8 cellular contexts compared by ENCODE assay signal in genomic region chr9:33158555-33159057, GRCh38. TPM values are rescaled to one million over a fixed set of nuclear protein-coding genes. Genes with fewer than 3 reads are reported as not detected.
A peak's percentile ranks its signal among the peaks of the same experiment; 100 is the strongest.
DNase-seq lines count a peak whose midpoint lies in the region; ATAC-seq and TF ChIP-seq lines count a peak whose summit lies in the region.

No MANE protein-coding gene starts in this region.

- no peaks in the 10 kb centered on the region for H3K9me3 ChIP-seq in left ventricle myocardium inferior (replicated peaks)

- peak overlapping the region; percentile 99 for H3K27ac ChIP-seq in left ventricle myocardium inferior (replicated peaks)

- H3K4me3 ChIP-seq in left ventricle myocardium inferior, result peak overlapping the region; percentile 38

- peaks cover 93% of the 10 kb centered on the region for H3K4me1 Mint-ChIP-seq in activated CD8-positive, alpha-beta T cell treated with anti-CD3 and anti-CD28 coated beads, Interleukin-2, amount 10 ng/mL, durations not matched to agents 7 days and 5 days (ENCODE audit: low read depth)
- peaks cover 81% of the 10 kb centered on the region for H3K4me1 Mint-ChIP-seq in mesothelial cell of epicardium

- CTCF ChIA-PET in activated CD8-positive, alpha-beta T cell treated with anti-CD3 and anti-CD28 coated beads, Interleukin-2, amount 10 ng/mL, durations not matched to agents 7 days and 5 days (lab: Charles Lee), result interaction anchor here (0.7 to 1.8 kb wide), 6 partner anchors 10 to 68 kb away, joined by 3 to 5 read pairs (median 3); no protein-coding TSS in a partner anchor

- no peaks in the 10 kb centered on the region for H3K36me3 ChIP-seq in left ventricle myocardium inferior

- H3K4me1 ChIP-seq in left ventricle myocardium inferior, result peaks cover 97% of the 10 kb centered on the region

- H3K27ac Mint-ChIP-seq in activated CD8-positive, alpha-beta T cell treated with anti-CD3 and anti-CD28 coated beads, Interleukin-2, amount 10 ng/mL, durations not matched to agents 7 days and 5 days, result peak overlapping the region; percentile 93
- peak overlapping the region; percentile 98 for H3K27ac Mint-ChIP-seq in mesothelial cell of epicardium

- no peaks in the 10 kb centered on the region for H3K27me3 ChIP-seq in left ventricle myocardium inferior (ENCODE audit: low read depth)

- no peak for DNase-seq in left ventricle myocardium inferior
- no peak for DNase-seq in left cardiac atrium
- DNase-seq in activated CD8-positive, alpha-beta T cell treated with anti-CD3 and anti-CD28 coated beads, Interleukin-2, amount 10 ng/mL, durations not matched to agents 7 days and 5 days, result no peak
- DNase-seq in mesothelial cell of epicardium (ENCODE audit: low spot score in 2 of 2, unreplicated experiment in 2 of 2), result peak in 1 of 2 experiments; percentile 20
- DNase-seq in NCI-H1105 (lab: John Stamatoyannopoulos, UW), result no peak
- no peak for DNase-seq in cortex of kidney (lab: John Stamatoyannopoulos, UW)
- no peak for DNase-seq in KBM-7

- intact Hi-C loops in left ventricle myocardium inferior (cut with micrococcal nuclease) (no loop called here), left cardiac atrium (cut with DNase I) (no loop called here)

- peak overlapping the region; percentile 66 for H3K4me3 Mint-ChIP-seq in activated CD8-positive, alpha-beta T cell treated with anti-CD3 and anti-CD28 coated beads, Interleukin-2, amount 10 ng/mL, durations not matched to agents 7 days and 5 days
- H3K4me3 Mint-ChIP-seq in mesothelial cell of epicardium, result no peak overlapping the region

- ATAC-seq in left cardiac atrium (no peak), HG02840 (IDR thresholded peaks at IDR 0.05; ENCODE audit: low FRiP score, unreplicated experiment) (no peak)
- peak; percentile 14 for ATAC-seq in activated CD8-positive, alpha-beta T cell treated with anti-CD3 and anti-CD28 coated beads, Interleukin-2, amount 10 ng/mL, durations not matched to agents 7 days and 5 days

- H3K36me3 Mint-ChIP-seq in activated CD8-positive, alpha-beta T cell treated with anti-CD3 and anti-CD28 coated beads, Interleukin-2, amount 10 ng/mL, durations not matched to agents 7 days and 5 days (ENCODE audit: low read depth), result peaks cover 15% of the 10 kb centered on the region
- peaks cover 1% of the 10 kb centered on the region for H3K36me3 Mint-ChIP-seq in mesothelial cell of epicardium

- H3K27me3 Mint-ChIP-seq in activated CD8-positive, alpha-beta T cell treated with anti-CD3 and anti-CD28 coated beads, Interleukin-2, amount 10 ng/mL, durations not matched to agents 7 days and 5 days (ENCODE audit: low read depth), result no peaks in the 10 kb centered on the region
- H3K27me3 Mint-ChIP-seq in mesothelial cell of epicardium (ENCODE audit: low read depth), result no peaks in the 10 kb centered on the region

- no peaks in the 10 kb centered on the region for H3K9me3 Mint-ChIP-seq in activated CD8-positive, alpha-beta T cell treated with anti-CD3 and anti-CD28 coated beads, Interleukin-2, amount 10 ng/mL, durations not matched to agents 7 days and 5 days (ENCODE audit: insufficient read depth)
- H3K9me3 Mint-ChIP-seq in mesothelial cell of epicardium, result peaks cover 4% of the 10 kb centered on the region

- in situ Hi-C loops in KBM-7 (cut with MboI; ENCODE audit: low pct_unique_long_range_greater_than_20kb, low sequenced_read_pairs), result no loop called here

- POLR2A ChIA-PET in activated CD8-positive, alpha-beta T cell treated with anti-CD3 and anti-CD28 coated beads, Interleukin-2, amount 10 ng/mL, durations not matched to agents 7 days and 5 days (lab: Charles Lee), result interaction anchor here (0.6 to 2.8 kb wide), 4 partner anchors 8 to 131 kb away, joined by 3 to 18 read pairs (median 8); partner anchors contain the start of genes B4GALT1 and NFX1

- TF ChIP-seq CTCF in left ventricle myocardium inferior (IDR thresholded peaks at IDR 0.05; ENCODE audit: borderline replicate concordance), result no peak
- TF ChIP-seq CTCF in mesothelial cell of epicardium (IDR thresholded peaks at IDR 0.05; ENCODE audit: unreplicated experiment), result no peak

RNA-seq across cellular contexts. Expression of gene B4GALT1, which starts 8.5 kb away (rescaled TPM):
- total RNA-seq in left ventricle myocardium inferior (37.1 TPM), left cardiac atrium (100 to 1,000 TPM in 1 of 2 donors, 10 to 100 TPM in 1; 49.5 to 107 TPM), mesothelial cell of epicardium (78.3 to 81.4 TPM (median 78.9 TPM) in 3 replicates)
- total RNA-seq in activated CD8-positive, alpha-beta T cell treated with anti-CD3 and anti-CD28 coated beads, Interleukin-2, amount 10 ng/mL, durations not matched to agents 7 days and 5 days, result 10 to 100 TPM; 27.8 to 28.5 TPM
